23 cellular contexts compared by ENCODE assay signal in genomic region chr6:169777896-169778295, GRCh38.
"Had no signal": no experiment of that assay in that cellular context is flagged by ENCODE, and none has a peak within 500 bp of the region (broad histone marks: within the 10 kb centered on the region; RNA-seq: fewer than 3 reads in every experiment).

No MANE protein-coding gene starts in this region.

- H3K4me3 ChIP-seq: gastrocnemius medialis, left ventricle myocardium inferior, lower lobe of right lung, mucosa of descending colon, psoas muscle, sigmoid colon, stomach, thyroid gland had no signal

- H3K9me3 Mint-ChIP-seq: central memory CD8-positive, alpha-beta T cell; naive B cell; natural killer cell treated with Interleukin-12 subunit alpha and Interleukin-12 subunit beta and Interleukin-15 and Interleukin-18, amount 100 ng/mL, for 72 hours; neural crest cell; stimulated activated effector memory CD8-positive, alpha-beta T cell treated with anti-CD3 and anti-CD28 coated beads, Interleukin-12 subunit alpha, Interleukin-12 subunit beta, amount 100 ng/mL, for 72 hours had no signal

- H3K9me3 ChIP-seq: gastrocnemius medialis, left ventricle myocardium inferior, lower lobe of right lung, mucosa of descending colon, psoas muscle, sigmoid colon, stomach, thyroid gland had no signal

- H3K27ac ChIP-seq: gastrocnemius medialis, left ventricle myocardium inferior, lower lobe of right lung, psoas muscle, sigmoid colon, stomach had no signal

- H3K4me1 ChIP-seq: gastrocnemius medialis, left ventricle myocardium inferior, lower lobe of right lung, psoas muscle, sigmoid colon, stomach had no signal

- H3K27me3 Mint-ChIP-seq: central memory CD8-positive, alpha-beta T cell; naive B cell; natural killer cell treated with Interleukin-12 subunit alpha and Interleukin-12 subunit beta and Interleukin-15 and Interleukin-18, amount 100 ng/mL, for 72 hours had no signal

- H3K4me1 Mint-ChIP-seq: central memory CD8-positive, alpha-beta T cell; mesothelial cell of epicardium; naive B cell; neural crest cell; stimulated activated effector memory CD8-positive, alpha-beta T cell treated with anti-CD3 and anti-CD28 coated beads, Interleukin-12 subunit alpha, Interleukin-12 subunit beta, amount 100 ng/mL, for 72 hours had no signal

- H3K27me3 ChIP-seq: gastrocnemius medialis, sigmoid colon, stomach, thyroid gland had no signal

- H3K4me3 Mint-ChIP-seq: central memory CD8-positive, alpha-beta T cell; mesothelial cell of epicardium; naive B cell; natural killer cell treated with Interleukin-12 subunit alpha and Interleukin-12 subunit beta and Interleukin-15 and Interleukin-18, amount 100 ng/mL, for 72 hours; neural crest cell; stimulated activated effector memory CD8-positive, alpha-beta T cell treated with anti-CD3 and anti-CD28 coated beads, Interleukin-12 subunit alpha, Interleukin-12 subunit beta, amount 100 ng/mL, for 72 hours had no signal

- H3K27ac Mint-ChIP-seq: mesothelial cell of epicardium; natural killer cell treated with Interleukin-12 subunit alpha and Interleukin-12 subunit beta and Interleukin-15 and Interleukin-18, amount 100 ng/mL, for 72 hours; stimulated activated effector memory CD8-positive, alpha-beta T cell treated with anti-CD3 and anti-CD28 coated beads, Interleukin-12 subunit alpha, Interleukin-12 subunit beta, amount 100 ng/mL, for 72 hours had no signal

- DNase-seq: cortex of kidney; effector CD4-positive, alpha-beta T cell; foreskin fibroblast; gastrocnemius medialis; left cardiac atrium; left ventricle myocardium inferior; lower lobe of right lung; mesenchymal stem cell; mucosa of descending colon; naive B cell; psoas muscle; right cardiac atrium; sigmoid colon; stimulated activated CD4-positive, alpha-beta T cell treated with anti-CD3 and anti-CD28 coated beads, Interleukin-2, amount 100 ng/mL, for 24 hours; stimulated activated CD4-positive, alpha-beta T cell treated with anti-CD3 and anti-CD28 coated beads, Interleukin-4, amount 100 ng/mL, for 24 hours; stimulated activated naive CD4-positive, alpha-beta T cell treated with Interleukin-2 at 50 U/mL for 16 hours; stomach; thyroid gland had no signal
